ENCODE assay signal across 13 cellular contexts in genomic region chr21:43824250-43824882, GRCh38. TPM values are rescaled to one million over a fixed set of nuclear protein-coding genes. Genes with fewer than 3 reads are reported as not detected.
A peak's percentile ranks its signal among the peaks of the same experiment; 100 is the strongest.
DNase-seq lines count a peak whose midpoint lies in the region; ATAC-seq and TF ChIP-seq lines count a peak whose summit lies in the region.
"Had no signal": no experiment of that assay in that cellular context is flagged by ENCODE, and none has a peak within 500 bp of the region (broad histone marks: within the 10 kb centered on the region; RNA-seq: fewer than 3 reads in every experiment).

No MANE protein-coding gene starts in this region.

- no peaks in the 10 kb centered on the region for H3K4me1 Mint-ChIP-seq in activated CD8-positive, alpha-beta T cell treated with anti-CD3 and anti-CD28 coated beads for 36 hours (ENCODE audit: low read depth)
- H3K4me1 Mint-ChIP-seq: nephron, T-helper 17 cell had no signal

- no peak overlapping the region for H3K9ac ChIP-seq in adipocyte (ENCODE audit: low read length)

- H3K36me3 ChIP-seq in HEK293 (ENCODE audit: control insufficient read depth in 2 of 2, insufficient read depth in 1 of 2, low read length in 2 of 2) (no peaks in the 10 kb centered on the region), adipocyte (ENCODE audit: control insufficient read depth, insufficient read depth, low read length, severe bottlenecking) (no peaks in the 10 kb centered on the region)

- H3K9me3 ChIP-seq in HEK293 (ENCODE audit: control insufficient read depth, insufficient read depth, low read depth, low read length) (no peaks in the 10 kb centered on the region), adipocyte (ENCODE audit: control insufficient read depth, low read length) (no peaks in the 10 kb centered on the region)

- no peak overlapping the region for H3K27ac Mint-ChIP-seq in activated CD8-positive, alpha-beta T cell treated with anti-CD3 and anti-CD28 coated beads for 36 hours
- H3K27ac Mint-ChIP-seq: activated naive CD8-positive, alpha-beta T cell treated with anti-CD3 and anti-CD28 coated beads for 36 hours; nephron; T-helper 17 cell had no signal

- no peak overlapping the region for H3K27ac ChIP-seq in HEK293 (ENCODE audit: extremely low read depth, low read depth, low read length)
- no peak overlapping the region for H3K27ac ChIP-seq in foreskin keratinocyte
- H3K27ac ChIP-seq in temporal lobe (ENCODE audit: low read depth, low read length), result peak overlapping the region; percentile 79

- TF ChIP-seq CTCF in HEK293 (tag by site-specific recombination; IDR thresholded peaks at IDR 0.05) (no peak), foreskin keratinocyte (conservative IDR thresholded peaks at IDR 0.05) (no peak)
- no peak for TF ChIP-seq CTCF in activated CD8-positive, alpha-beta T cell treated with anti-CD3 and anti-CD28 coated beads for 36 hours (IDR thresholded peaks at IDR 0.05)

- no peak overlapping the region for H3K4me3 ChIP-seq in HEK293 (ENCODE audit: low read depth, low read length)
- no peak overlapping the region for H3K4me3 ChIP-seq in adipocyte (ENCODE audit: low read length)

- H3K4me3 Mint-ChIP-seq in activated CD8-positive, alpha-beta T cell treated with anti-CD3 and anti-CD28 coated beads for 36 hours, result no peak overlapping the region
- H3K4me3 Mint-ChIP-seq: activated naive CD8-positive, alpha-beta T cell treated with anti-CD3 and anti-CD28 coated beads for 36 hours; nephron; T-helper 17 cell had no signal

- no peaks in the 10 kb centered on the region for H3K36me3 Mint-ChIP-seq in activated CD8-positive, alpha-beta T cell treated with anti-CD3 and anti-CD28 coated beads for 36 hours (ENCODE audit: low read depth)
- H3K36me3 Mint-ChIP-seq: activated naive CD8-positive, alpha-beta T cell treated with anti-CD3 and anti-CD28 coated beads for 36 hours had no signal

- CTCF ChIA-PET in HEK293 (lab: Yijun Ruan, JAX), result interaction anchor here (0.8 to 1.3 kb wide), 4 partner anchors 14 to 118 kb away, joined by 3 to 4 read pairs (median 3); no protein-coding TSS in a partner anchor
- CTCF ChIA-PET in activated CD8-positive, alpha-beta T cell treated with anti-CD3 and anti-CD28 coated beads for 36 hours (lab: Charles Lee), result interaction anchor here (0.7 to 1.9 kb wide), 4 partner anchors 8 to 116 kb away, joined by 3 to 4 read pairs (median 3); no protein-coding TSS in a partner anchor

- POLR2A ChIA-PET in HEK293 (lab: Yijun Ruan, JAX), result no interaction called here
- POLR2A ChIA-PET in activated CD8-positive, alpha-beta T cell treated with anti-CD3 and anti-CD28 coated beads for 36 hours (lab: Charles Lee), result interaction anchor here (1.5 to 1.6 kb wide), 2 partner anchors 34 to 70 kb away, joined by 4 to 5 read pairs; no protein-coding TSS in a partner anchor

- H3K4me1 ChIP-seq in HEK293 (ENCODE audit: control insufficient read depth, insufficient read depth, low read length), result no peaks in the 10 kb centered on the region
- no peaks in the 10 kb centered on the region for H3K4me1 ChIP-seq in adipocyte (ENCODE audit: control insufficient read depth, insufficient read depth, low read length)
- H3K4me1 ChIP-seq in foreskin keratinocyte, result no peaks in the 10 kb centered on the region

- H3K27me3 ChIP-seq in adipocyte (replicated peaks; ENCODE audit: control insufficient read depth, insufficient read depth, low read length) (peaks cover 6% of the 10 kb centered on the region), foreskin keratinocyte (peaks cover 8% of the 10 kb centered on the region)

- intact Hi-C loops in activated CD8-positive, alpha-beta T cell treated with anti-CD3 and anti-CD28 coated beads for 36 hours (cut with micrococcal nuclease), result no loop called here

- DNase-seq in adipocyte (ENCODE audit: low read depth) (peak; percentile 53), foreskin keratinocyte (peak in 1 of 2 donors; percentile 26), NCI-H1092 treated with DMSO at 0.1 percent for 48 hours (lab: John Stamatoyannopoulos, UW) (no peak), T1000 (lab: John Stamatoyannopoulos, UW) (no peak)
- no peak for DNase-seq in activated CD8-positive, alpha-beta T cell treated with anti-CD3 and anti-CD28 coated beads for 36 hours
- DNase-seq: activated CD8-positive, alpha-beta memory T cell treated with anti-CD3 and anti-CD28 coated beads for 24 hours; activated naive CD8-positive, alpha-beta T cell treated with anti-CD3 and anti-CD28 coated beads for 36 hours; DMS79; NCI-H82; T-helper 17 cell had no signal

- H3K9me3 Mint-ChIP-seq in activated CD8-positive, alpha-beta T cell treated with anti-CD3 and anti-CD28 coated beads for 36 hours, result no peaks in the 10 kb centered on the region
- H3K9me3 Mint-ChIP-seq: activated naive CD8-positive, alpha-beta T cell treated with anti-CD3 and anti-CD28 coated beads for 36 hours had no signal

- peak; percentile 48 for ATAC-seq in foreskin keratinocyte
- no peak for ATAC-seq in activated CD8-positive, alpha-beta T cell treated with anti-CD3 and anti-CD28 coated beads for 36 hours
- ATAC-seq: T-helper 17 cell had no signal

- peaks cover 3% of the 10 kb centered on the region for H3K27me3 Mint-ChIP-seq in activated CD8-positive, alpha-beta T cell treated with anti-CD3 and anti-CD28 coated beads for 36 hours

TF ChIP-seq in HEK293, 187 proteins besides CTCF, POLR2A, EP300 and RAD21:
- TF ChIP-seq ZNF530 (tag by site-specific recombination; IDR thresholded peaks at IDR 0.05; ENCODE audit: low read depth), result no peak
- no peak for TF ChIP-seq ZSCAN4 (tag by site-specific recombination; IDR thresholded peaks at IDR 0.05)
- TF ChIP-seq PRDM10 (tag by site-specific recombination; IDR thresholded peaks at IDR 0.05), result peak; percentile 76
- TF ChIP-seq PRDM4 (tag by site-specific recombination; IDR thresholded peaks at IDR 0.05), result peak; percentile 93
- peak; percentile 45; the same call in 1 of the 2 replicates for TF ChIP-seq ZFHX2 (tag by site-specific recombination; conservative IDR thresholded peaks at IDR 0.05)

RNA-seq across cellular contexts. Expression of gene RRP1, which starts 35.0 kb away (rescaled TPM):
- total RNA-seq in foreskin keratinocyte (26.5 and 28.0 TPM in 2 replicates), temporal lobe (12.3 TPM)
- polyA plus RNA-seq in foreskin keratinocyte, result 31.8 and 37.0 TPM in 2 replicates
- total RNA-seq in activated CD8-positive, alpha-beta T cell treated with anti-CD3 and anti-CD28 coated beads for 36 hours, result 10 to 100 TPM; 61.1 to 62.9 TPM

RNA-seq across cellular contexts. Expression of gene AGPAT3, which starts 40.7 kb away (rescaled TPM):
- total RNA-seq in foreskin keratinocyte, result 40.3 and 41.6 TPM in 2 replicates
- 18.6 and 21.0 TPM in 2 replicates for polyA plus RNA-seq in foreskin keratinocyte
- 29.7 TPM for total RNA-seq in temporal lobe
- total RNA-seq in activated CD8-positive, alpha-beta T cell treated with anti-CD3 and anti-CD28 coated beads for 36 hours, result 10 to 100 TPM; 59.3 to 62.2 TPM

RNA-seq across cellular contexts. Expression of gene CSTB, which starts 48.3 kb away (rescaled TPM):
- total RNA-seq in foreskin keratinocyte (49.5 and 63.0 TPM in 2 replicates), temporal lobe (5.7 TPM)
- 123 and 183 TPM in 2 replicates for polyA plus RNA-seq in foreskin keratinocyte
- 10 to 100 TPM; 18.6 to 20.7 TPM for total RNA-seq in activated CD8-positive, alpha-beta T cell treated with anti-CD3 and anti-CD28 coated beads for 36 hours
